9 cellular contexts compared by ENCODE assay signal in genomic region chr5:60843693-60844428, GRCh38. TPM values are rescaled to one million over a fixed set of nuclear protein-coding genes. Genes with fewer than 3 reads are reported as not detected.
DNase-seq lines count a peak whose midpoint lies in the region; ATAC-seq and TF ChIP-seq lines count a peak whose summit lies in the region.
"Had no signal": no experiment of that assay in that cellular context is flagged by ENCODE, and none has a peak within 500 bp of the region (broad histone marks: within the 10 kb centered on the region; RNA-seq: fewer than 3 reads in every experiment).

Gene ELOVL7, minus strand, starts transcription at chr5:60844269. Its CDS starts 56,872 bp downstream, at chr5:60787397.

- POLR2A ChIA-PET in AG04449 (lab: Yijun Ruan, JAX), result no interaction called here

- peak within 1 kb of the TSS; percentile 62 for H3K4me3 ChIP-seq in AG04449 (ENCODE audit: low read depth, low read length)
- peak within 1 kb of the TSS; percentile 64 for H3K4me3 ChIP-seq in WI38 (ENCODE audit: low read depth, low read length)
- peak within 1 kb of the TSS; percentile 77 for H3K4me3 ChIP-seq in endodermal cell (ENCODE audit: low read length)
- peak within 1 kb of the TSS; percentile 36 for H3K4me3 ChIP-seq in mononuclear cell (ENCODE audit: low read length)

- no peaks in the 10 kb centered on the region for H3K9me3 Mint-ChIP-seq in endodermal cell
- H3K9me3 Mint-ChIP-seq in stimulated activated naive B cell treated with anti-CD40 and anti-IgM and Interleukin-4, amounts not matched to agents 10 μg/mL and 1 μg/mL and 100 μg/mL, for 72 hours, result no peaks in the 10 kb centered on the region

- H3K36me3 Mint-ChIP-seq in endodermal cell (ENCODE audit: low read depth), result no peaks in the 10 kb centered on the region
- H3K36me3 Mint-ChIP-seq in stimulated activated naive B cell treated with anti-CD40 and anti-IgM and Interleukin-4, amounts not matched to agents 10 μg/mL and 1 μg/mL and 100 μg/mL, for 72 hours, result peaks cover 0 to 4% of the 10 kb centered on the region in 2 donors

- H3K9ac ChIP-seq in endodermal cell (ENCODE audit: extremely low read depth, low read length, poor library complexity, severe bottlenecking), result peak within 1 kb of the TSS; percentile 59

- peaks cover 57% of the 10 kb centered on the region for H3K27me3 Mint-ChIP-seq in endodermal cell (ENCODE audit: insufficient read depth)
- peaks cover 49 to 57% of the 10 kb centered on the region in 2 donors for H3K27me3 Mint-ChIP-seq in stimulated activated naive B cell treated with anti-CD40 and anti-IgM and Interleukin-4, amounts not matched to agents 10 μg/mL and 1 μg/mL and 100 μg/mL, for 72 hours

- DNase-seq in AG04449 (ENCODE audit: low read depth, low spot score) (no peak), NCI-H2081 (lab: John Stamatoyannopoulos, UW) (peak; percentile 84), endodermal cell (peak; percentile 96)
- DNase-seq in stimulated activated naive B cell treated with anti-CD40 and anti-IgM and Interleukin-4, amounts not matched to agents 10 μg/mL and 1 μg/mL and 100 μg/mL, for 72 hours, result peak; percentile 41

- TF ChIP-seq CTCF in AG04449 (IDR thresholded peaks at IDR 0.05; ENCODE audit: insufficient read depth, low read length, missing control alignments) (peak; percentile 53), WI38 (IDR thresholded peaks at IDR 0.05; ENCODE audit: low read depth, low read length) (peak; percentile 5; the same call in 1 of the 2 replicates), endodermal cell (conservative IDR thresholded peaks at IDR 0.05) (peak; percentile 69)

- H3K27ac ChIP-seq in endodermal cell (ENCODE audit: low read depth, low read length), result no peak within 1 kb of the TSS

- H3K27me3 ChIP-seq in endodermal cell (ENCODE audit: control insufficient read depth, insufficient read depth, low read length, poor library complexity, severe bottlenecking) (peaks cover 86% of the 10 kb centered on the region), mononuclear cell (ENCODE audit: insufficient read depth, low read length) (peaks cover 49% of the 10 kb centered on the region)

- no peaks in the 10 kb centered on the region for H3K36me3 ChIP-seq in endodermal cell (ENCODE audit: control insufficient read depth, insufficient read depth, low read length)

- H3K9me3 ChIP-seq in endodermal cell (ENCODE audit: control insufficient read depth, low read length) (no peaks in the 10 kb centered on the region), mononuclear cell (ENCODE audit: low read depth, low read length) (no peaks in the 10 kb centered on the region)

- peak within 1 kb of the TSS; percentile 55 for H3K27ac Mint-ChIP-seq in endodermal cell
- H3K27ac Mint-ChIP-seq in stimulated activated naive B cell treated with anti-CD40 and anti-IgM and Interleukin-4, amounts not matched to agents 10 μg/mL and 1 μg/mL and 100 μg/mL, for 72 hours, result peak within 1 kb of the TSS; percentile 59

- WGBS in endodermal cell (ENCODE audit: insufficient coverage in 1 of 2, insufficient read length in 1 of 2), 2 experiments, result 0 to 2% methylated on average over 22 to 98 of the region's 98 CpGs

- peaks cover 9% of the 10 kb centered on the region for H3K4me1 Mint-ChIP-seq in endodermal cell
- H3K4me1 Mint-ChIP-seq in stimulated activated naive B cell treated with anti-CD40 and anti-IgM and Interleukin-4, amounts not matched to agents 10 μg/mL and 1 μg/mL and 100 μg/mL, for 72 hours, result peaks cover 13 to 17% of the 10 kb centered on the region in 2 donors

- H3K4me1 ChIP-seq in endodermal cell (ENCODE audit: control insufficient read depth, insufficient read depth, low read length), result no peaks in the 10 kb centered on the region
- peaks cover 13% of the 10 kb centered on the region for H3K4me1 ChIP-seq in mononuclear cell (ENCODE audit: insufficient read depth, low read length)

- peak; percentile 54 for ATAC-seq in GM18499 (IDR thresholded peaks at IDR 0.05; ENCODE audit: insufficient read depth, unreplicated experiment)
- ATAC-seq in HG02884 (IDR thresholded peaks at IDR 0.05; ENCODE audit: unreplicated experiment), result peak; percentile 87
- ATAC-seq in stimulated activated naive B cell treated with anti-CD40 and anti-IgM and Interleukin-4, amounts not matched to agents 10 μg/mL and 1 μg/mL and 100 μg/mL, for 72 hours (replicated peaks), result peak; percentile 93 to 95

- peak within 1 kb of the TSS; percentile 79 for H3K4me3 Mint-ChIP-seq in endodermal cell
- H3K4me3 Mint-ChIP-seq in stimulated activated naive B cell treated with anti-CD40 and anti-IgM and Interleukin-4, amounts not matched to agents 10 μg/mL and 1 μg/mL and 100 μg/mL, for 72 hours, result peak within 1 kb of the TSS; percentile 88 to 98

- CTCF ChIA-PET in AG04449 (lab: Yijun Ruan, JAX), result interaction anchor here (1.4 kb wide), 1 partner anchor 17 kb away, joined by 3 read pairs; no protein-coding TSS in a partner anchor

RNA-seq across cellular contexts. Expression of gene ELOVL7, which starts in this region (rescaled TPM):
- 1 to 10 TPM; 3.5 to 6.5 TPM for total RNA-seq in endodermal cell
- polyA plus RNA-seq in endodermal cell (2013, experiment 1 of 2), result 0.75 TPM
- polyA plus RNA-seq in endodermal cell (2013, experiment 2 of 2), result 0.99 TPM
- 23.2 TPM for total RNA-seq in mononuclear cell
- total RNA-seq: LHCN-M2 had no signal

Comparison
In these comparisons a context has a peak if more than half of its experiments do, and no peak if none do; other contexts are left out.
1. CTCF ChIP-seq: peak in every context shown above with its lines; median percentile 69 in endodermal cell; 53 in AG04449; 5 in WI38.